In genomic region chr4:8559011-8559410, GRCh38 we compare ENCODE assay signal across 19 cellular contexts. TPM values are rescaled to one million over a fixed set of nuclear protein-coding genes. Genes with fewer than 3 reads are reported as not detected.
DNase-seq lines count a peak whose midpoint lies in the region; ATAC-seq, FAIRE-seq and TF ChIP-seq lines count a peak whose summit lies in the region.
"Had no signal": no experiment of that assay in that cellular context is flagged by ENCODE, and none has a peak within 500 bp of the region (broad histone marks: within the 10 kb centered on the region; RNA-seq: fewer than 3 reads in every experiment).

No MANE protein-coding gene starts in this region.

- no CpG with 5 or more reads among the region's 11 CpGs for WGBS in H9 (ENCODE audit: extremely low coverage, insufficient read length, low lambda C conversion rate)
- WGBS in spleen, 5 donors: 84 to 94% (median 86%) methylated on average over 6 to 11 of the region's 11 CpGs

- no peak overlapping the region for H2BK12ac ChIP-seq in H9 (ENCODE audit: insufficient read length, low read depth, low read length)

- H2BK120ac ChIP-seq in H9 (ENCODE audit: low read depth, low read length, poor library complexity, severe bottlenecking): no peak overlapping the region

- no peak for ATAC-seq in Right ventricle myocardium inferior

- no peak overlapping the region for H3T11ph ChIP-seq in H9 (ENCODE audit: low read length)

- no peak for FAIRE-seq in kidney (lab: Jason Lieb, UNC)

- H3K4me1 ChIP-seq in H9 (ENCODE audit: insufficient read depth, low read length): no peaks in the 10 kb centered on the region
- H3K4me1 ChIP-seq in SJSA1 (replicated peaks): peaks cover 66% of the 10 kb centered on the region
- H3K4me1 ChIP-seq in kidney (ENCODE audit: control insufficient read depth in 1 of 2, insufficient read depth in 1 of 2, low read depth in 1 of 2, low read length in 2 of 2): no peaks in the 10 kb centered on the region
- H3K4me1 ChIP-seq in spleen: no peaks in the 10 kb centered on the region
- H3K4me1 ChIP-seq: HAP-1 had no signal

- no peaks in the 10 kb centered on the region for H3K79me2 ChIP-seq in H9 (ENCODE audit: insufficient read depth, low read length)

- no peaks in the 10 kb centered on the region for H3K23me2 ChIP-seq in H9 (ENCODE audit: insufficient read length, low read depth, low read length, poor library complexity, severe bottlenecking)

- H3K4me3 ChIP-seq in SJSA1: no peak overlapping the region
- no peak overlapping the region for H3K4me3 ChIP-seq in kidney (ENCODE audit: low read length in 2 of 2)
- no peak overlapping the region for H3K4me3 ChIP-seq in spleen
- H3K4me3 ChIP-seq: BLaER1, HAP-1 had no signal

- H3K4me1 Mint-ChIP-seq in H9: peaks cover 40 to 52% of the 10 kb centered on the region in 2 experiments
- H3K4me1 Mint-ChIP-seq: CD14-positive monocyte; CD4-positive, alpha-beta memory T cell had no signal

- H3K4ac ChIP-seq in H9 (ENCODE audit: low read depth, low read length): no peak overlapping the region

- no peaks in the 10 kb centered on the region for H3K27me3 Mint-ChIP-seq in H9 (ENCODE audit: low read depth)

- TF ChIP-seq POLR2A in spleen (IDR thresholded peaks at IDR 0.05): no peak

- H4K20me1 ChIP-seq in H9 (ENCODE audit: control insufficient read depth, insufficient read depth, insufficient read length): no peaks in the 10 kb centered on the region
- H4K20me1 ChIP-seq: BLaER1 had no signal

- H3K4me3 Mint-ChIP-seq in H9: no peak overlapping the region
- H3K4me3 Mint-ChIP-seq: CD14-positive monocyte; CD4-positive, alpha-beta memory T cell had no signal

- intact Hi-C loops in kidney (cut with DNase I) (no loop called here), spleen (cut with DNase I; ENCODE audit: low total_unique reads) (no loop called here), Right ventricle myocardium inferior (cut with DNase I) (no loop called here)

- H3K9me3 Mint-ChIP-seq in H9: no peaks in the 10 kb centered on the region; a peak in 1 of 5 replicates
- H3K9me3 Mint-ChIP-seq: CD4-positive, alpha-beta memory T cell had no signal

- H3K27ac ChIP-seq in H9 (ENCODE audit: insufficient read length, low read depth, low read length) (no peak overlapping the region), SJSA1 (peak overlapping the region; percentile 82; the same call in 1 of the 2 replicates), kidney (ENCODE audit: low read depth in 2 of 2, low read length in 2 of 2) (no peak overlapping the region), spleen (no peak overlapping the region)
- H3K27ac ChIP-seq: BLaER1 had no signal

- H3K36me3 ChIP-seq in SJSA1 (no peaks in the 10 kb centered on the region), kidney (ENCODE audit: control insufficient read depth in 1 of 2, insufficient read depth in 2 of 2, low read length in 2 of 2) (no peaks in the 10 kb centered on the region), spleen (no peaks in the 10 kb centered on the region)
- H3K36me3 ChIP-seq: BLaER1, HAP-1 had no signal

- no peak overlapping the region for H3K14ac ChIP-seq in H9 (ENCODE audit: insufficient read depth, low read length)

- H3K4me2 ChIP-seq in H9 (ENCODE audit: insufficient read depth, insufficient read length, low read length): no peak overlapping the region

- H3K23ac ChIP-seq in H9 (ENCODE audit: insufficient read length, low read depth, low read length): no peak overlapping the region

- no peak overlapping the region for H2BK15ac ChIP-seq in H9 (ENCODE audit: low read depth, low read length)

- no peak overlapping the region for H4K5ac ChIP-seq in H9 (ENCODE audit: insufficient read length, low read depth, low read length)

- no peak overlapping the region for H2AFZ ChIP-seq in H9 (ENCODE audit: low read length)

- H2AK5ac ChIP-seq in H9 (ENCODE audit: insufficient read length, low read length): no peak overlapping the region

- H3K36me3 Mint-ChIP-seq in H9 (ENCODE audit: insufficient read depth in 1 of 3, low read depth in 3 of 3): no peaks in the 10 kb centered on the region
- H3K36me3 Mint-ChIP-seq: CD14-positive monocyte; CD4-positive, alpha-beta memory T cell had no signal

- H3K9ac ChIP-seq in H9 (ENCODE audit: extremely low read depth, insufficient read length, low read length): no peak overlapping the region
- no peak overlapping the region for H3K9ac ChIP-seq in kidney (ENCODE audit: low read length in 2 of 2)
- H3K9ac ChIP-seq: BLaER1 had no signal

- H3K18ac ChIP-seq in H9 (ENCODE audit: insufficient read length, low read depth, low read length): no peak overlapping the region

- H4K91ac ChIP-seq in H9 (ENCODE audit: insufficient read length, low read depth, low read length): no peak overlapping the region

- peak overlapping the region in 2 of 3 experiments; percentile 17 to 68; a peak in 2 of 7 replicates for H3K27ac Mint-ChIP-seq in H9
- H3K27ac Mint-ChIP-seq: CD14-positive monocyte had no signal

- H3K9me3 ChIP-seq in H9 (ENCODE audit: control insufficient read depth, low read depth, low read length): no peaks in the 10 kb centered on the region
- no peaks in the 10 kb centered on the region for H3K9me3 ChIP-seq in SJSA1 (replicated peaks)
- no peaks in the 10 kb centered on the region for H3K9me3 ChIP-seq in kidney (ENCODE audit: control insufficient read depth in 1 of 2, low read length in 2 of 2)
- no peaks in the 10 kb centered on the region for H3K9me3 ChIP-seq in spleen
- H3K9me3 ChIP-seq: BLaER1, HAP-1 had no signal

- H3K56ac ChIP-seq in H9 (ENCODE audit: insufficient read length, low read depth, low read length): no peak overlapping the region

- H2BK5ac ChIP-seq in H9 (ENCODE audit: insufficient read length, low read length): no peak overlapping the region

- no peak overlapping the region for H2BK20ac ChIP-seq in H9 (ENCODE audit: low read depth, low read length, poor library complexity, severe bottlenecking)

- no peak for TF ChIP-seq CTCF in H9 (conservative IDR thresholded peaks at IDR 0.05)
- TF ChIP-seq CTCF in kidney (IDR thresholded peaks at IDR 0.05; ENCODE audit: borderline replicate concordance, extremely low read depth, insufficient read depth): no peak
- no peak for TF ChIP-seq CTCF in spleen (IDR thresholded peaks at IDR 0.05 in 8 of 11, conservative IDR thresholded peaks at IDR 0.05 in 3 of 11)

- H3K27me3 ChIP-seq in H9 (ENCODE audit: insufficient read depth, low read length): no peaks in the 10 kb centered on the region
- no peaks in the 10 kb centered on the region for H3K27me3 ChIP-seq in SJSA1 (replicated peaks)
- peaks cover 0 to 19% (median 0%) of the 10 kb centered on the region in 7 donors for H3K27me3 ChIP-seq in spleen (replicated peaks in 1 of 7)
- H3K27me3 ChIP-seq: BLaER1 had no signal

- no peaks in the 10 kb centered on the region for H3K79me1 ChIP-seq in H9 (ENCODE audit: insufficient read depth, low read depth, low read length, poor library complexity, severe bottlenecking)

- no peak overlapping the region for H4K8ac ChIP-seq in H9 (replicated peaks; ENCODE audit: insufficient read length, low read depth, low read length)

- DNase-seq in H9: no peak
- DNase-seq in SJSA1 (ENCODE audit: low read depth in 1 of 2, low spot score in 2 of 2): no peak
- peak; percentile 42 for DNase-seq in kidney
- peak; percentile 39 for DNase-seq in spleen
- no peak for DNase-seq in foreskin melanocyte
- DNase-seq in Right ventricle myocardium inferior (ENCODE audit: missing footprints): no peak
- no peak for DNase-seq in stimulated activated CD4-positive, alpha-beta T cell treated with anti-CD3 and anti-CD28 coated beads, Interleukin-4, amount 100 ng/mL, for 24 hours
- DNase-seq in germinal center (ENCODE audit: low spot score): no peak
- DNase-seq: 8988T; CD4-positive, alpha-beta memory T cell; DMS79 treated with DMSO at 0.1 percent for 48 hours; GF-D8; GOT3 had no signal

RNA-seq across cellular contexts. Expression of gene GPR78, which starts 21.2 kb away (rescaled TPM):
- total RNA-seq in H9 (2021): 3.1 and 3.4 TPM in 2 replicates
- 1.5 and 4.6 TPM in 2 replicates for total RNA-seq in SJSA1 (2014; rRNA removed; shearing (Covaris generic))
- not detected for total RNA-seq in kidney
- polyA plus RNA-seq in kidney (ENCODE audit: insufficient read depth, low read depth, low replicate concordance): not detected
- 1 to 10 TPM in 1 of 7 donors, under 1 TPM in 3, not detected in 3; 0.07 to 1.5 (median 0.14) TPM for total RNA-seq in spleen
- polyA plus RNA-seq in spleen: under 1 TPM in 1 of 3 donors, not detected in 2; 0.09 TPM
- total RNA-seq in Right ventricle myocardium inferior: not detected
- total RNA-seq: A673; Calu3; CD4-positive, alpha-beta memory T cell; HT-29 had no signal
- polyA plus RNA-seq: CD14-positive monocyte; CD4-positive, alpha-beta memory T cell had no signal

RNA-seq across cellular contexts. Expression of gene CPZ, which starts 33.6 kb away (rescaled TPM):
- 36.4 and 37.3 TPM in 2 replicates for total RNA-seq in H9 (2021)
- total RNA-seq in SJSA1 (2014; rRNA removed; shearing (Covaris generic)): 130 and 165 TPM in 2 replicates
- total RNA-seq in kidney: 2.6 TPM
- 1.2 TPM for polyA plus RNA-seq in kidney (ENCODE audit: insufficient read depth, low read depth, low replicate concordance)
- total RNA-seq in spleen: 1 to 10 TPM in 3 of 7 donors, under 1 TPM in 3, not detected in 1; 0.57 to 8.5 (median 1.2) TPM
- under 1 TPM; 0.11 to 0.96 (median 0.73) TPM for polyA plus RNA-seq in spleen
- total RNA-seq in Right ventricle myocardium inferior: 0.41 TPM
- total RNA-seq: Calu3; CD4-positive, alpha-beta memory T cell; HT-29 had no signal
- polyA plus RNA-seq: CD14-positive monocyte; CD4-positive, alpha-beta memory T cell had no signal

Comparison
In these comparisons a context has a peak if more than half of its experiments do, and no peak if none do; other contexts are left out.
1. DNase-seq: peak in kidney (single experiment) and spleen (single experiment); none in H9 (single experiment), SJSA1 (0 of 2), foreskin melanocyte (single experiment), Right ventricle myocardium inferior (single experiment), stimulated activated CD4-positive, alpha-beta T cell treated with anti-CD3 and anti-CD28 coated beads, Interleukin-4, amount 100 ng/mL, for 24 hours (single experiment) and germinal center (single experiment).